Comparison of ENCODE assay signal across 13 cellular contexts in genomic region chr6:117771403-117771802, GRCh38.
DNase-seq lines count a peak whose midpoint lies in the region; ATAC-seq and TF ChIP-seq lines count a peak whose summit lies in the region.
"Had no signal": no experiment of that assay in that cellular context is flagged by ENCODE, and none has a peak within 500 bp of the region (broad histone marks: within the 10 kb centered on the region; RNA-seq: fewer than 3 reads in every experiment).

No MANE protein-coding gene starts in this region.

- DNase-seq in NOMO-1 treated with DMSO at 0.1 percent for 48 hours (lab: John Stamatoyannopoulos, UW; ENCODE audit: unreplicated experiment) (peak; percentile 68), D341Med (ENCODE audit: low spot score) (no peak), HEK293T (ENCODE audit: extremely low spot score) (no peak), cortex of kidney (lab: John Stamatoyannopoulos, UW) (no peak)
- no peak for DNase-seq in central memory CD4-positive, alpha-beta T cell
- DNase-seq: activated gamma-delta T cell; dermis blood vessel endothelial cell; IMR-90; stimulated activated CD8-positive, alpha-beta memory T cell treated with anti-CD3 and anti-CD28 coated beads, Interleukin-4, amount 100 ng/mL, for 48 hours had no signal

- peak; percentile 98 for ATAC-seq in GM18511 (IDR thresholded peaks at IDR 0.05; ENCODE audit: unreplicated experiment)
- peak; percentile 97 for ATAC-seq in GM21423 (IDR thresholded peaks at IDR 0.05; ENCODE audit: unreplicated experiment)
- peak; percentile 96 for ATAC-seq in HG03066 (IDR thresholded peaks at IDR 0.05; ENCODE audit: low read depth, unreplicated experiment)
- ATAC-seq: sciatic nerve had no signal

- POLR2A ChIA-PET in HEK293T (lab: Yijun Ruan, JAX), result no interaction called here

- CTCF ChIA-PET in HEK293T (lab: Yijun Ruan, JAX), result no interaction called here

TF ChIP-seq in HEK293T, 16 proteins besides CTCF, POLR2A, EP300 and RAD21:
- TF ChIP-seq ARNT (IDR thresholded peaks at IDR 0.05) (no peak), CTBP1 (IDR thresholded peaks at IDR 0.05; ENCODE audit: borderline replicate concordance) (no peak), FOXM1 (IDR thresholded peaks at IDR 0.05; ENCODE audit: borderline replicate concordance) (no peak), FOXA1 (IDR thresholded peaks at IDR 0.05) (no peak), FOXK2 (IDR thresholded peaks at IDR 0.05) (no peak), LEF1 (IDR thresholded peaks at IDR 0.05; ENCODE audit: borderline replicate concordance) (no peak), SP1 (IDR thresholded peaks at IDR 0.05) (no peak), L3MBTL2 (conservative IDR thresholded peaks at IDR 0.05) (no peak), SUZ12 (IDR thresholded peaks at IDR 0.05) (no peak), ELF4 (IDR thresholded peaks at IDR 0.05) (no peak), HDGF (IDR thresholded peaks at IDR 0.05; ENCODE audit: borderline replicate concordance) (no peak), TARDBP (IDR thresholded peaks at IDR 0.05) (no peak), BHLHE40 (IDR thresholded peaks at IDR 0.05; ENCODE audit: borderline replicate concordance) (no peak), NFRKB (IDR thresholded peaks at IDR 0.05) (no peak), ZNF384 (IDR thresholded peaks at IDR 0.05) (no peak), PKNOX1 (IDR thresholded peaks at IDR 0.05) (no peak)
